ENCODE assay signal across 20 cellular contexts in genomic region chr22:49547751-49548239, GRCh38.
A peak's percentile ranks its signal among the peaks of the same experiment; 100 is the strongest.
DNase-seq lines count a peak whose midpoint lies in the region; ATAC-seq, FAIRE-seq and TF ChIP-seq lines count a peak whose summit lies in the region.
"Had no signal": no experiment of that assay in that cellular context is flagged by ENCODE, and none has a peak within 500 bp of the region (broad histone marks: within the 10 kb centered on the region; RNA-seq: fewer than 3 reads in every experiment).

No MANE protein-coding gene starts in this region.

- ATAC-seq in left ventricle myocardium superior (no peak), upper lobe of right lung (no peak)
- ATAC-seq: K562 had no signal

- H3K56ac ChIP-seq in H1 (replicated peaks; ENCODE audit: insufficient read length, low read depth, low read length), result no peak overlapping the region

- CTCF ChIA-PET in H1 (lab: Charles Lee; ENCODE audit: partially characterized antibody), result interaction anchor here (0.7 to 1.8 kb wide), 24 partner anchors 11 to 242 kb away, joined by 3 to 15 read pairs (median 4); no protein-coding TSS in a partner anchor

- TF ChIP-seq RAD21 in H1 (IDR thresholded peaks at IDR 0.05 in 1 of 2, conservative IDR thresholded peaks at IDR 0.05 in 1 of 2; ENCODE audit: low read depth in 2 of 2, low read length in 2 of 2), result no peak

- H3K79me2 ChIP-seq in H1 (ENCODE audit: control insufficient read depth in 1 of 2, insufficient read depth in 2 of 2, low read length in 2 of 2), result no peaks in the 10 kb centered on the region
- no peaks in the 10 kb centered on the region for H3K79me2 ChIP-seq in osteoblast (ENCODE audit: insufficient read depth, low read length)

- H3K14ac ChIP-seq in H1 (ENCODE audit: insufficient read length), result no peak overlapping the region

- TF ChIP-seq CTCF in left ventricle myocardium inferior (IDR thresholded peaks at IDR 0.05; ENCODE audit: borderline replicate concordance) (no peak), H1 (IDR thresholded peaks at IDR 0.05; ENCODE audit: control extremely low read depth in 1 of 3, insufficient read depth in 1 of 3, low read depth in 1 of 3, low read length in 3 of 3) (no peak), osteoblast (IDR thresholded peaks at IDR 0.05; ENCODE audit: extremely low read depth, low read depth, low read length) (no peak), upper lobe of right lung (IDR thresholded peaks at IDR 0.05) (no peak), stomach (IDR thresholded peaks at IDR 0.05) (no peak)

- POLR2A ChIA-PET in H1 (lab: Charles Lee; ENCODE audit: partially characterized antibody), result interaction anchor here (0.8 to 1.2 kb wide), 2 partner anchors 34 to 119 kb away, joined by 3 to 4 read pairs; no protein-coding TSS in a partner anchor

- peaks cover 23% of the 10 kb centered on the region for H3K9me3 ChIP-seq in left ventricle myocardium inferior (replicated peaks)
- peaks cover 8 to 14% of the 10 kb centered on the region in 2 experiments; a peak in 3 of 4 replicates for H3K9me3 ChIP-seq in H1 (ENCODE audit: insufficient read depth in 2 of 2, low read depth in 1 of 2, low read length in 1 of 2)
- H3K9me3 ChIP-seq in osteoblast (ENCODE audit: low read depth, low read length), result no peaks in the 10 kb centered on the region
- no peaks in the 10 kb centered on the region for H3K9me3 ChIP-seq in upper lobe of right lung
- peaks cover 6 to 35% (median 18%) of the 10 kb centered on the region in 4 donors for H3K9me3 ChIP-seq in stomach

- no peaks in the 10 kb centered on the region for H3K23me2 ChIP-seq in H1 (ENCODE audit: low read depth, low read length)

- no peaks in the 10 kb centered on the region for H3K79me1 ChIP-seq in H1 (ENCODE audit: low read depth, low read length)

- H4K5ac ChIP-seq in H1 (ENCODE audit: insufficient read length, low read depth, low read length), result no peak overlapping the region

- no peak overlapping the region for H3K4ac ChIP-seq in H1 (replicated peaks; ENCODE audit: insufficient read length, low read depth, low read length)

- H3K4me2 ChIP-seq in H1 (ENCODE audit: insufficient read depth in 1 of 2, low read depth in 2 of 2, low read length in 2 of 2) (no peak overlapping the region), osteoblast (ENCODE audit: insufficient read depth, low read length) (no peak overlapping the region)

- no peak overlapping the region for H4K91ac ChIP-seq in H1 (replicated peaks; ENCODE audit: insufficient read length, low read length)

- H2BK12ac ChIP-seq in H1 (ENCODE audit: low read depth, low read length), result 0 out of 2 replicates have a peak overlapping the region, but pooled peaks have one; percentile 39

- WGBS in H1 (ENCODE audit: extremely low coverage in 1 of 2, insufficient coverage in 1 of 2, insufficient read length in 1 of 2, insufficient replicate concordance in 2 of 2, low coverage in 1 of 2, low lambda C conversion rate in 2 of 2, missing lambda C conversion rate in 1 of 2), 2 experiments, result 92% methylated on average over 16 of the region's 16 CpGs; no CpG with 5 or more reads in 1 of the 2 experiments
- WGBS in stomach, 5 donors, result 39 to 70% (median 50%) methylated on average over 16 of the region's 16 CpGs

- H2AFZ ChIP-seq in H1 (ENCODE audit: low read length), result no peak overlapping the region
- H2AFZ ChIP-seq in osteoblast (ENCODE audit: low read length), result no peak overlapping the region

- peak overlapping the region; percentile 7; the same call in 1 of the 2 replicates for H4K8ac ChIP-seq in H1 (ENCODE audit: extremely low read depth, insufficient read depth, low read length)

- FAIRE-seq in H1 (lab: Jason Lieb, UNC), result no peak
- FAIRE-seq: D721Med, GM12892, GM19239, K562 had no signal

- TF ChIP-seq POLR2A in H1 (IDR thresholded peaks at IDR 0.05; ENCODE audit: control extremely low read depth in 1 of 2, low read depth in 2 of 2, low read length in 2 of 2), result no peak
- TF ChIP-seq POLR2A in stomach (IDR thresholded peaks at IDR 0.05), result no peak

- H3K18ac ChIP-seq in H1 (ENCODE audit: extremely low read depth, low read length), result no peak overlapping the region; the same call in 1 of the 2 replicates

- H3K36me3 ChIP-seq in left ventricle myocardium inferior (no peaks in the 10 kb centered on the region), H1 (ENCODE audit: control insufficient read depth in 2 of 4, insufficient read depth in 4 of 4, low read length in 3 of 4) (no peaks in the 10 kb centered on the region), osteoblast (ENCODE audit: insufficient read depth, low read length) (no peaks in the 10 kb centered on the region), upper lobe of right lung (no peaks in the 10 kb centered on the region), stomach (no peaks in the 10 kb centered on the region)

- peak; percentile 15 for DNase-seq in left ventricle myocardium superior
- no peak for DNase-seq in left ventricle myocardium inferior
- no peak for DNase-seq in H1 (ENCODE audit: low read depth in 1 of 2, low spot score in 2 of 2)
- DNase-seq in osteoblast (ENCODE audit: insufficient read length, low spot score, missing footprints), result peak; percentile 68
- DNase-seq in upper lobe of right lung, result peak; percentile 51
- DNase-seq in stomach, result no peak
- no peak for DNase-seq in hepatic stellate cell (ENCODE audit: low spot score)
- DNase-seq: ACHN; CD4-positive, CD25-positive, alpha-beta regulatory T cell; DND-41; GDM1; NCI-H146; NCI-H2081 treated with DMSO at 0.1 percent for 48 hours; NCI-H526; NK-92 treated with Interleukin-12 subunit alpha and Interleukin-12 subunit beta, amount 100 ng/mL, for 24 hours; SHP77 treated with DMSO at 0.1 percent for 48 hours had no signal

- H2AK5ac ChIP-seq in H1 (ENCODE audit: low read depth, low read length), result no peak overlapping the region

- no peak overlapping the region for H2BK120ac ChIP-seq in H1 (replicated peaks; ENCODE audit: low read depth, low read length)

- TF ChIP-seq EP300 in H1 (IDR thresholded peaks at IDR 0.05; ENCODE audit: borderline replicate concordance in 1 of 2, low read depth in 2 of 2, low read length in 2 of 2) (no peak), stomach (IDR thresholded peaks at IDR 0.05) (no peak)

- H3K4me1 ChIP-seq in left ventricle myocardium inferior (no peaks in the 10 kb centered on the region), H1 (replicated peaks in 1 of 4; ENCODE audit: control insufficient read depth in 3 of 4, insufficient read depth in 4 of 4, low read length in 3 of 4) (peaks cover 0 to 5% (median 3%) of the 10 kb centered on the region in 4 experiments; a peak in 5 of 7 replicates), osteoblast (ENCODE audit: insufficient read depth, low read length) (no peaks in the 10 kb centered on the region), upper lobe of right lung (no peaks in the 10 kb centered on the region), stomach (peaks cover 0 to 15% (median 3%) of the 10 kb centered on the region in 4 donors)

- H3K27me3 ChIP-seq in left ventricle myocardium inferior (ENCODE audit: low read depth) (peaks cover 28% of the 10 kb centered on the region), H1 (replicated peaks in 1 of 4; ENCODE audit: control insufficient read depth in 3 of 4, extremely low read depth in 1 of 4, insufficient read depth in 3 of 4, low read length in 3 of 4) (no peaks in the 10 kb centered on the region; a peak in 2 of 7 replicates), osteoblast (ENCODE audit: insufficient read depth, low read length) (no peaks in the 10 kb centered on the region), upper lobe of right lung (no peaks in the 10 kb centered on the region), stomach (peaks cover 0 to 27% (median 0%) of the 10 kb centered on the region in 3 donors)

- no peak overlapping the region for H3K23ac ChIP-seq in H1 (ENCODE audit: insufficient read length)

- no peak overlapping the region for H2BK20ac ChIP-seq in H1 (ENCODE audit: low read length)

- H4K20me1 ChIP-seq in H1 (replicated peaks in 1 of 2; ENCODE audit: control insufficient read depth in 1 of 2, insufficient read depth in 2 of 2, low read length in 2 of 2) (no peaks in the 10 kb centered on the region), osteoblast (ENCODE audit: insufficient read depth, low read length) (no peaks in the 10 kb centered on the region)

- H2BK15ac ChIP-seq in H1 (ENCODE audit: low read length), result 0 out of 2 replicates have a peak overlapping the region, but pooled peaks have one; percentile 46

- no peak overlapping the region for H2BK5ac ChIP-seq in H1 (ENCODE audit: low read depth, low read length)

- H3K27ac ChIP-seq in left ventricle myocardium inferior (replicated peaks) (no peak overlapping the region), H1 (ENCODE audit: low read depth, low read length) (no peak overlapping the region), osteoblast (ENCODE audit: low read depth, low read length) (no peak overlapping the region), upper lobe of right lung (no peak overlapping the region), stomach (no peak overlapping the region)

- H3K4me3 ChIP-seq in left ventricle myocardium inferior (no peak overlapping the region), H1 (ENCODE audit: extremely low read depth in 1 of 4, insufficient read depth in 2 of 4, low read depth in 3 of 4, low read length in 4 of 4) (no peak overlapping the region), osteoblast (ENCODE audit: insufficient read depth, low read length) (no peak overlapping the region), upper lobe of right lung (no peak overlapping the region), stomach (no peak overlapping the region)
- H3K4me3 ChIP-seq: K562 had no signal

- intact Hi-C loops in left ventricle myocardium superior (cut with micrococcal nuclease) (no loop called here), left ventricle myocardium inferior (cut with micrococcal nuclease) (no loop called here), upper lobe of right lung (cut with DNase I) (no loop called here), stomach (cut with DNase I; ENCODE audit: low total_unique reads) (no loop called here)

- H3K9ac ChIP-seq in H1 (replicated peaks in 1 of 4; ENCODE audit: extremely low read depth in 1 of 4, low read depth in 3 of 4, low read length in 3 of 4), result no peak overlapping the region

TF ChIP-seq in H1, 55 proteins besides CTCF, POLR2A, EP300 and RAD21 (continues in another document):
- no peak for TF ChIP-seq MAX (IDR thresholded peaks at IDR 0.05)
- no peak for TF ChIP-seq JUN (IDR thresholded peaks at IDR 0.05; ENCODE audit: low read depth, low read length)
- no peak for TF ChIP-seq ATF3 (IDR thresholded peaks at IDR 0.05; ENCODE audit: insufficient read depth, low read depth, low read length)
- no peak for TF ChIP-seq TEAD4 (IDR thresholded peaks at IDR 0.05; ENCODE audit: low read depth, low read length)
- TF ChIP-seq SP1 (IDR thresholded peaks at IDR 0.05; ENCODE audit: low read depth, low read length), result no peak
- TF ChIP-seq JUND (IDR thresholded peaks at IDR 0.05; ENCODE audit: low read length), result no peak

Comparison
In these comparisons a context has a peak if more than half of its experiments do, and no peak if none do; other contexts are left out.
1. DNase-seq: peak in left ventricle myocardium superior (single experiment), osteoblast (single experiment) and upper lobe of right lung (single experiment); none in left ventricle myocardium inferior (single experiment), H1 (0 of 2), stomach (single experiment) and hepatic stellate cell (single experiment).